In genomic region chr21:26717146-26717739, GRCh38 we compare ENCODE assay signal across 8 cellular contexts.
DNase-seq lines count a peak whose midpoint lies in the region; ATAC-seq, FAIRE-seq and TF ChIP-seq lines count a peak whose summit lies in the region.

No MANE protein-coding gene starts in this region.

- H3K23ac ChIP-seq in H9 (ENCODE audit: insufficient read length, low read depth, low read length), result no peak overlapping the region

- no CpG with 5 or more reads among the region's 5 CpGs for WGBS in H9 (ENCODE audit: extremely low coverage, insufficient read length, low lambda C conversion rate)
- 10% methylated on average over 5 of the region's 5 CpGs for WGBS in SK-N-SH (ENCODE audit: low lambda C conversion rate)

- TF ChIP-seq RAD21 in SK-N-SH (IDR thresholded peaks at IDR 0.05; ENCODE audit: low read length), result peak; percentile 81

- H3K36me3 Mint-ChIP-seq in H9 (ENCODE audit: insufficient read depth in 1 of 3, low read depth in 3 of 3), result no peaks in the 10 kb centered on the region

- ATAC-seq in GM18505 (IDR thresholded peaks at IDR 0.05; ENCODE audit: unreplicated experiment), result no peak
- ATAC-seq in GM21576 (IDR thresholded peaks at IDR 0.05; ENCODE audit: unreplicated experiment), result no peak

- H3K27me3 Mint-ChIP-seq in H9 (ENCODE audit: low read depth), result no peaks in the 10 kb centered on the region

- DNase-seq in A673 (ENCODE audit: low spot score), result peak; percentile 55
- no peak for DNase-seq in H9
- peak; percentile 24 for DNase-seq in SK-N-SH
- DNase-seq in glomerular visceral epithelial cell (ENCODE audit: extremely low spot score), result peak; percentile 26
- DNase-seq in activated CD4-positive, alpha-beta T cell treated with anti-CD3 and anti-CD28 coated beads, Interleukin-2, amount 50 U/mL, for 4 hours, result no peak
- DNase-seq in GM19239 (ENCODE audit: insufficient read length, low spot score), result no peak

- H3K9me3 ChIP-seq in A673 (ENCODE audit: low read depth, low read length, poor library complexity, severe bottlenecking), result no peaks in the 10 kb centered on the region
- no peaks in the 10 kb centered on the region for H3K9me3 ChIP-seq in H9 (ENCODE audit: control insufficient read depth, low read depth, low read length)
- H3K9me3 ChIP-seq in SK-N-SH, result no peaks in the 10 kb centered on the region

- peak; percentile 70 for TF ChIP-seq CTCF in A673 (conservative IDR thresholded peaks at IDR 0.05; ENCODE audit: low read depth, low read length)
- TF ChIP-seq CTCF in H9 (conservative IDR thresholded peaks at IDR 0.05), result peak; percentile 75
- peak; percentile 72 for TF ChIP-seq CTCF in SK-N-SH (IDR thresholded peaks at IDR 0.05)

- peaks cover 0 to 3% of the 10 kb centered on the region in 2 experiments; a peak in 1 of 5 replicates for H3K9me3 Mint-ChIP-seq in H9

- H3K14ac ChIP-seq in H9 (ENCODE audit: insufficient read depth, low read length), result no peak overlapping the region

- no peak overlapping the region for H3K56ac ChIP-seq in H9 (ENCODE audit: insufficient read length, low read depth, low read length)

- H3K79me1 ChIP-seq in H9 (ENCODE audit: insufficient read depth, low read depth, low read length, poor library complexity, severe bottlenecking), result no peaks in the 10 kb centered on the region

- no peak overlapping the region for H2BK120ac ChIP-seq in H9 (ENCODE audit: low read depth, low read length, poor library complexity, severe bottlenecking)

- H2BK5ac ChIP-seq in H9 (ENCODE audit: insufficient read length, low read length), result no peak overlapping the region

- TF ChIP-seq EP300 in SK-N-SH (IDR thresholded peaks at IDR 0.05; ENCODE audit: borderline replicate concordance in 1 of 2, low read depth in 1 of 2, low read length in 1 of 2), result no peak

- H3K79me2 ChIP-seq in H9 (ENCODE audit: insufficient read depth, low read length) (no peaks in the 10 kb centered on the region), SK-N-SH (ENCODE audit: insufficient read depth) (no peaks in the 10 kb centered on the region)

- H3K9me2 ChIP-seq in SK-N-SH, result 0 out of 2 replicates have a peak, but pooled peaks cover 3% of the 10 kb centered on the region

- H3K23me2 ChIP-seq in H9 (ENCODE audit: insufficient read length, low read depth, low read length, poor library complexity, severe bottlenecking), result no peaks in the 10 kb centered on the region

- H4K8ac ChIP-seq in H9 (replicated peaks; ENCODE audit: insufficient read length, low read depth, low read length), result no peak overlapping the region

- no peak overlapping the region for H4K5ac ChIP-seq in H9 (ENCODE audit: insufficient read length, low read depth, low read length)

- no peak overlapping the region for H3K4me2 ChIP-seq in H9 (ENCODE audit: insufficient read depth, insufficient read length, low read length)
- no peak overlapping the region for H3K4me2 ChIP-seq in SK-N-SH

- no peaks in the 10 kb centered on the region for H4K20me1 ChIP-seq in H9 (ENCODE audit: control insufficient read depth, insufficient read depth, insufficient read length)
- no peaks in the 10 kb centered on the region for H4K20me1 ChIP-seq in SK-N-SH (ENCODE audit: insufficient read depth)

- H3F3A ChIP-seq in SK-N-SH (replicated peaks; ENCODE audit: insufficient read depth), result no peaks in the 10 kb centered on the region

- H2AK5ac ChIP-seq in H9 (ENCODE audit: insufficient read length, low read length), result no peak overlapping the region

- H3K4me1 ChIP-seq in A673 (ENCODE audit: insufficient read depth, low read length, poor library complexity, severe bottlenecking) (peaks cover 13% of the 10 kb centered on the region), H9 (ENCODE audit: insufficient read depth, low read length) (no peaks in the 10 kb centered on the region), SK-N-SH (ENCODE audit: control insufficient read depth in 1 of 2, insufficient read depth in 2 of 2, low read depth in 1 of 2, low read length in 1 of 2) (no peaks in the 10 kb centered on the region)

- H3K36me3 ChIP-seq in A673 (ENCODE audit: insufficient read depth, low read length, poor library complexity, severe bottlenecking) (no peaks in the 10 kb centered on the region), SK-N-SH (replicated peaks in 1 of 2; ENCODE audit: control insufficient read depth in 1 of 2, insufficient read depth in 2 of 2, low read length in 1 of 2) (no peaks in the 10 kb centered on the region)

- no peak for TF ChIP-seq POLR2A in GM18505 (IDR thresholded peaks at IDR 0.05; ENCODE audit: borderline replicate concordance, extremely low read depth, insufficient read depth, insufficient read length)

- no peak overlapping the region for H2AFZ ChIP-seq in H9 (ENCODE audit: low read length)
- peak overlapping the region; percentile 21; the same call in 1 of the 2 replicates for H2AFZ ChIP-seq in SK-N-SH (ENCODE audit: low read depth)

- H3T11ph ChIP-seq in H9 (ENCODE audit: low read length), result no peak overlapping the region

- H3K27me3 ChIP-seq in A673 (replicated peaks; ENCODE audit: insufficient read depth, low read depth, low read length, poor library complexity) (no peaks in the 10 kb centered on the region), H9 (ENCODE audit: insufficient read depth, low read length) (no peaks in the 10 kb centered on the region), SK-N-SH (ENCODE audit: insufficient read depth) (no peaks in the 10 kb centered on the region)

- CTCF ChIA-PET in A673 (lab: Charles Lee) (no interaction called here), SK-N-SH (lab: Yijun Ruan, JAX) (interaction anchor here (0.6 to 2.3 kb wide), 43 partner anchors 8 to 1109 kb away, joined by 3 to 22 read pairs (median 3); partner anchors contain the start of gene APP)

- no peak overlapping the region for H2BK15ac ChIP-seq in H9 (ENCODE audit: low read depth, low read length)

- H2BK12ac ChIP-seq in H9 (ENCODE audit: insufficient read length, low read depth, low read length), result no peak overlapping the region

- H3K4me3 ChIP-seq in A673 (ENCODE audit: low read depth, low read length, poor library complexity, severe bottlenecking) (no peak overlapping the region), SK-N-SH (ENCODE audit: low read depth in 2 of 2, low read length in 1 of 2) (no peak overlapping the region)

- H3K18ac ChIP-seq in H9 (ENCODE audit: insufficient read length, low read depth, low read length), result no peak overlapping the region

- POLR2A ChIA-PET in A673 (lab: Charles Lee; ENCODE audit: low non-redundant PET), result interaction anchor here (0.6 kb wide), 1 partner anchor 338 kb away, joined by 3 read pairs; no protein-coding TSS in a partner anchor
- POLR2A ChIA-PET in SK-N-SH (lab: Yijun Ruan, JAX), result no interaction called here

- no peak overlapping the region for H3K4ac ChIP-seq in H9 (ENCODE audit: low read depth, low read length)

- H2BK20ac ChIP-seq in H9 (ENCODE audit: low read depth, low read length, poor library complexity, severe bottlenecking), result no peak overlapping the region

- no TSS peak for BruUV-seq in A673 (replicated peaks; lab: Mats Ljungman, UMichigan)

- H3K4me3 Mint-ChIP-seq in H9, result no peak overlapping the region

- peaks cover 5 to 7% of the 10 kb centered on the region in 2 experiments for H3K4me1 Mint-ChIP-seq in H9

- no peak for FAIRE-seq in GM19239 (lab: Jason Lieb, UNC)

- H3K27ac Mint-ChIP-seq in H9, result no peak overlapping the region

- H4K91ac ChIP-seq in H9 (ENCODE audit: insufficient read length, low read depth, low read length), result no peak overlapping the region

- no peak overlapping the region for H3K9ac ChIP-seq in H9 (ENCODE audit: extremely low read depth, insufficient read length, low read length)
- H3K9ac ChIP-seq in SK-N-SH, result no peak overlapping the region

- no peak overlapping the region for H3K27ac ChIP-seq in A673 (ENCODE audit: low read depth, low read length, poor library complexity, severe bottlenecking)
- H3K27ac ChIP-seq in H9 (ENCODE audit: insufficient read length, low read depth, low read length), result no peak overlapping the region
- no peak overlapping the region for H3K27ac ChIP-seq in SK-N-SH (ENCODE audit: low read depth in 2 of 2, low read length in 1 of 2)

- intact Hi-C loops in A673 (cut with micrococcal nuclease; ENCODE audit: unreplicated experiment), result loop anchor here (2.0 to 10.0 kb wide), 6 partner anchors 230 to 1108 kb away; partner anchors contain the start of gene APP

TF ChIP-seq in SK-N-SH, 30 proteins besides CTCF, POLR2A, EP300 and RAD21:
- peak; percentile 45; the same call in 1 of the 2 replicates for TF ChIP-seq SMC3 (IDR thresholded peaks at IDR 0.05; ENCODE audit: low read depth, low read length)
- TF ChIP-seq, protein P1, sequence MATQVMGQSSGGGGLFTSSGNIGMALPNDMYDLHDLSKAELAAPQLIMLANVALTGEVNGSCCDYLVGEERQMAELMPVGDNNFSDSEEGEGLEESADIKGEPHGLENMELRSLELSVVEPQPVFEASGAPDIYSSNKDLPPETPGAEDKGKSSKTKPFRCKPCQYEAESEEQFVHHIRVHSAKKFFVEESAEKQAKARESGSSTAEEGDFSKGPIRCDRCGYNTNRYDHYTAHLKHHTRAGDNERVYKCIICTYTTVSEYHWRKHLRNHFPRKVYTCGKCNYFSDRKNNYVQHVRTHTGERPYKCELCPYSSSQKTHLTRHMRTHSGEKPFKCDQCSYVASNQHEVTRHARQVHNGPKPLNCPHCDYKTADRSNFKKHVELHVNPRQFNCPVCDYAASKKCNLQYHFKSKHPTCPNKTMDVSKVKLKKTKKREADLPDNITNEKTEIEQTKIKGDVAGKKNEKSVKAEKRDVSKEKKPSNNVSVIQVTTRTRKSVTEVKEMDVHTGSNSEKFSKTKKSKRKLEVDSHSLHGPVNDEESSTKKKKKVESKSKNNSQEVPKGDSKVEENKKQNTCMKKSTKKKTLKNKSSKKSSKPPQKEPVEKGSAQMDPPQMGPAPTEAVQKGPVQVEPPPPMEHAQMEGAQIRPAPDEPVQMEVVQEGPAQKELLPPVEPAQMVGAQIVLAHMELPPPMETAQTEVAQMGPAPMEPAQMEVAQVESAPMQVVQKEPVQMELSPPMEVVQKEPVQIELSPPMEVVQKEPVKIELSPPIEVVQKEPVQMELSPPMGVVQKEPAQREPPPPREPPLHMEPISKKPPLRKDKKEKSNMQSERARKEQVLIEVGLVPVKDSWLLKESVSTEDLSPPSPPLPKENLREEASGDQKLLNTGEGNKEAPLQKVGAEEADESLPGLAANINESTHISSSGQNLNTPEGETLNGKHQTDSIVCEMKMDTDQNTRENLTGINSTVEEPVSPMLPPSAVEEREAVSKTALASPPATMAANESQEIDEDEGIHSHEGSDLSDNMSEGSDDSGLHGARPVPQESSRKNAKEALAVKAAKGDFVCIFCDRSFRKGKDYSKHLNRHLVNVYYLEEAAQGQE (IDR thresholded peaks at IDR 0.05; ENCODE audit: low read depth, low read length), result no peak

Comparison
In these comparisons a context has a peak if more than half of its experiments do, and no peak if none do; other contexts are left out.
1. DNase-seq: peak in A673 (single experiment), SK-N-SH (single experiment) and glomerular visceral epithelial cell (single experiment); none in H9 (single experiment), activated CD4-positive, alpha-beta T cell treated with anti-CD3 and anti-CD28 coated beads, Interleukin-2, amount 50 U/mL, for 4 hours (0 of 2) and GM19239 (single experiment).
2. Peak in every context shown above with its lines, with median percentiles within 50 percentile points of each other: CTCF ChIP-seq.